11 cellular contexts compared by ENCODE assay signal in genomic region chr14:70666364-70666691, GRCh38. TPM values are rescaled to one million over a fixed set of nuclear protein-coding genes. Genes with fewer than 3 reads are reported as not detected.
DNase-seq lines count a peak whose midpoint lies in the region; ATAC-seq, FAIRE-seq and TF ChIP-seq lines count a peak whose summit lies in the region.
"Had no signal": no experiment of that assay in that cellular context is flagged by ENCODE, and none has a peak within 500 bp of the region (broad histone marks: within the 10 kb centered on the region; RNA-seq: fewer than 3 reads in every experiment).

No MANE protein-coding gene starts in this region.

- H3K4me1 ChIP-seq in Caco-2 (peaks cover 44% of the 10 kb centered on the region), MM.1S (ENCODE audit: low read length) (peaks cover 24% of the 10 kb centered on the region), body of pancreas (peaks cover 30% of the 10 kb centered on the region), trophoblast cell (ENCODE audit: control insufficient read depth in 1 of 2, insufficient read depth in 2 of 2, low read length in 2 of 2) (peaks cover 10 to 21% of the 10 kb centered on the region in 2 experiments), right lobe of liver (peaks cover 0 to 12% (median 0%) of the 10 kb centered on the region in 4 donors), HepG2 (ENCODE audit: insufficient read depth, low read length) (no peaks in the 10 kb centered on the region)

- no peaks in the 10 kb centered on the region for H3K9me3 Mint-ChIP-seq in Caco-2 (ENCODE audit: unreplicated experiment)
- H3K9me3 Mint-ChIP-seq: effector memory CD8-positive, alpha-beta T cell had no signal

- no peak for FAIRE-seq in HepG2 (lab: Jason Lieb, UNC)

- H3K9me3 ChIP-seq in Caco-2 (no peaks in the 10 kb centered on the region), MM.1S (replicated peaks; ENCODE audit: insufficient read depth, low read length) (no peaks in the 10 kb centered on the region), body of pancreas (no peaks in the 10 kb centered on the region), trophoblast cell (ENCODE audit: insufficient read depth, low read depth, low read length) (no peaks in the 10 kb centered on the region), right lobe of liver (no peaks in the 10 kb centered on the region), HepG2 (ENCODE audit: low read length) (no peaks in the 10 kb centered on the region)

- peak overlapping the region; percentile 91 for H3K27ac Mint-ChIP-seq in Caco-2 (ENCODE audit: unreplicated experiment)

- H3K27ac ChIP-seq in MM.1S (ENCODE audit: low read length) (peak overlapping the region; percentile 79; the same call in 1 of the 2 replicates), body of pancreas (peak overlapping the region; percentile 32 to 95 (median 88)), trophoblast cell (ENCODE audit: low read depth, low read length) (peak overlapping the region; percentile 92), right lobe of liver (no peak overlapping the region), HepG2 (ENCODE audit: extremely low read length, insufficient read depth, low read length) (no peak overlapping the region)

- peak overlapping the region; percentile 88 for H2BK12ac ChIP-seq in trophoblast cell (ENCODE audit: low read length)

- peak overlapping the region; percentile 24 for H3K14ac ChIP-seq in trophoblast cell (ENCODE audit: low read length)

- H2BK120ac ChIP-seq in trophoblast cell (ENCODE audit: insufficient read depth, low read length, poor library complexity), result peak overlapping the region; percentile 76

- no peak for TF ChIP-seq POLR2A in body of pancreas (IDR thresholded peaks at IDR 0.05)
- no peak for TF ChIP-seq POLR2A in right lobe of liver (IDR thresholded peaks at IDR 0.05)
- no peak for TF ChIP-seq POLR2A in HepG2 (IDR thresholded peaks at IDR 0.05; ENCODE audit: insufficient read depth in 1 of 2, low read depth in 2 of 2, low read length in 2 of 2)

- TF ChIP-seq CTCF in Caco-2 (IDR thresholded peaks at IDR 0.05; ENCODE audit: insufficient read depth in 1 of 2, low read depth in 1 of 2, low read length in 1 of 2, severe bottlenecking in 1 of 2, unreplicated experiment in 1 of 2), result no peak
- TF ChIP-seq CTCF in MM.1S (IDR thresholded peaks at IDR 0.05; ENCODE audit: low read length), result no peak
- no peak for TF ChIP-seq CTCF in body of pancreas (IDR thresholded peaks at IDR 0.05)
- TF ChIP-seq CTCF in right lobe of liver (IDR thresholded peaks at IDR 0.05), result no peak
- no peak for TF ChIP-seq CTCF in HepG2 (CRISPR knock-in tag; IDR thresholded peaks at IDR 0.05)

- H3K4me1 Mint-ChIP-seq in Caco-2 (ENCODE audit: low read depth, unreplicated experiment), result peaks cover 34% of the 10 kb centered on the region

- H3K9ac ChIP-seq in MM.1S (ENCODE audit: low read length) (peak overlapping the region; percentile 59; the same call in 1 of the 2 replicates), trophoblast cell (ENCODE audit: low read length) (no peak overlapping the region), HepG2 (ENCODE audit: insufficient read depth, low read depth, low read length) (no peak overlapping the region)

- WGBS in body of pancreas, 2 donors, result 71 to 83% methylated on average over 1 of the region's 1 CpG
- WGBS in trophoblast cell (ENCODE audit: extremely low coverage, insufficient coverage, insufficient read length), result no CpG with 5 or more reads among the region's 1 CpG
- WGBS in right lobe of liver (ENCODE audit: insufficient coverage, low coverage, low lambda C conversion rate, missing lambda C conversion rate), result 80% methylated on average over 1 of the region's 1 CpG
- WGBS in HepG2 (ENCODE audit: low lambda C conversion rate), result 32% methylated on average over 1 of the region's 1 CpG

- CTCF ChIA-PET in Caco-2 (lab: Charles Lee), result no interaction called here
- CTCF ChIA-PET in HepG2 (lab: Yijun Ruan, JAX; ENCODE audit: low intra/inter-chr PET ratio, low total read pairs), result no interaction called here

- no peaks in the 10 kb centered on the region for H3K9me2 ChIP-seq in MM.1S (replicated peaks; ENCODE audit: insufficient read depth, low read length)

- in situ Hi-C loops in HepG2 (cut with HindIII; ENCODE audit: extremely low pct_ligation_motif_present, low pct_unique_long_range_greater_than_20kb), result no loop called here

- peak overlapping the region; percentile 49 for H3K18ac ChIP-seq in trophoblast cell (ENCODE audit: low read length)

- peaks cover 13% of the 10 kb centered on the region for H3K36me3 Mint-ChIP-seq in Caco-2 (ENCODE audit: insufficient read depth, unreplicated experiment)

- H3K27me3 ChIP-seq in Caco-2 (replicated peaks; ENCODE audit: control insufficient read depth, insufficient read depth, low read length) (no peaks in the 10 kb centered on the region), MM.1S (replicated peaks; ENCODE audit: insufficient read depth, low read length) (no peaks in the 10 kb centered on the region), body of pancreas (no peaks in the 10 kb centered on the region), trophoblast cell (ENCODE audit: insufficient read depth, low read length) (no peaks in the 10 kb centered on the region), right lobe of liver (no peaks in the 10 kb centered on the region), HepG2 (ENCODE audit: control insufficient read depth in 1 of 2, insufficient read depth in 2 of 2, low read length in 2 of 2) (no peaks in the 10 kb centered on the region)

- POLR2A ChIA-PET in Caco-2 (lab: Charles Lee), result interaction anchor here (0.6 to 1.5 kb wide), 2 partner anchors 87 to 219 kb away, joined by 3 to 4 read pairs; no protein-coding TSS in a partner anchor
- POLR2A ChIA-PET in HepG2 (lab: Yijun Ruan, JAX), result no interaction called here

- intact Hi-C loops in Caco-2 (cut with micrococcal nuclease; ENCODE audit: unreplicated experiment), result no loop called here
- intact Hi-C loops in body of pancreas (cut with DNase I), result no loop called here
- intact Hi-C loops in right lobe of liver (cut with DNase I), result no loop called here
- intact Hi-C loops in HepG2 (cut with micrococcal nuclease; ENCODE audit: unreplicated experiment), result no loop called here

- H3F3A ChIP-seq in MM.1S (ENCODE audit: insufficient read depth, low read length), result peaks cover 18% of the 10 kb centered on the region

- H4K8ac ChIP-seq in trophoblast cell (ENCODE audit: low read depth, low read length), result peak overlapping the region; percentile 37

- no peak for TF ChIP-seq EP300 in HepG2 (IDR thresholded peaks at IDR 0.05; ENCODE audit: low read depth in 2 of 2, low read length in 2 of 2)
- no peak for TF ChIP-seq EP300 in HepG2 (CRISPR knock-in tag; IDR thresholded peaks at IDR 0.05; ENCODE audit: borderline replicate concordance)

- peaks cover 20% of the 10 kb centered on the region for H3K79me1 ChIP-seq in trophoblast cell (ENCODE audit: low read length)

- H3K79me2 ChIP-seq in MM.1S (ENCODE audit: low read length) (no peaks in the 10 kb centered on the region), trophoblast cell (ENCODE audit: control insufficient read depth, insufficient read depth, low read length, poor library complexity) (no peaks in the 10 kb centered on the region), HepG2 (ENCODE audit: insufficient read depth, low read length) (no peaks in the 10 kb centered on the region)

- TF ChIP-seq RAD21 in HepG2 (CRISPR knock-in tag; IDR thresholded peaks at IDR 0.05), result no peak

- peak overlapping the region; percentile 87 for H2BK5ac ChIP-seq in trophoblast cell (ENCODE audit: low read depth, low read length, poor library complexity)

- H2AK5ac ChIP-seq in trophoblast cell (ENCODE audit: low read length), result peak overlapping the region; percentile 21

- H3K4ac ChIP-seq in trophoblast cell (ENCODE audit: low read depth, low read length), result no peak overlapping the region

- H2AFZ ChIP-seq in MM.1S (ENCODE audit: low read length) (peak overlapping the region; percentile 65), trophoblast cell (ENCODE audit: insufficient read depth, low read length, poor library complexity) (peak overlapping the region; percentile 11), HepG2 (ENCODE audit: low read length) (no peak overlapping the region)

- H3K36me3 ChIP-seq in Caco-2 (ENCODE audit: control insufficient read depth, insufficient read depth, low read length), result no peaks in the 10 kb centered on the region
- H3K36me3 ChIP-seq in MM.1S (replicated peaks; ENCODE audit: insufficient read depth, low read length), result no peaks in the 10 kb centered on the region
- no peaks in the 10 kb centered on the region for H3K36me3 ChIP-seq in body of pancreas (replicated peaks in 1 of 2; ENCODE audit: insufficient read depth in 1 of 2, low read depth in 2 of 2)
- H3K36me3 ChIP-seq in trophoblast cell (ENCODE audit: control insufficient read depth in 1 of 2, insufficient read depth in 2 of 2, low read length in 2 of 2), result no peaks in the 10 kb centered on the region
- H3K36me3 ChIP-seq in right lobe of liver, result no peaks in the 10 kb centered on the region
- H3K36me3 ChIP-seq in HepG2 (replicated peaks in 1 of 2; ENCODE audit: control insufficient read depth in 1 of 2, insufficient read depth in 2 of 2, low read length in 2 of 2), result no peaks in the 10 kb centered on the region

- no peak overlapping the region for H3K23ac ChIP-seq in trophoblast cell (ENCODE audit: low read length)

- H3K4me3 ChIP-seq in Caco-2 (ENCODE audit: low read depth, low read length) (no peak overlapping the region), MM.1S (ENCODE audit: low read length) (no peak overlapping the region), body of pancreas (no peak overlapping the region), trophoblast cell (ENCODE audit: low read depth, low read length) (no peak overlapping the region), right lobe of liver (no peak overlapping the region), HepG2 (replicated peaks in 1 of 3; ENCODE audit: insufficient read depth in 1 of 3, low read depth in 2 of 3, low read length in 3 of 3) (no peak overlapping the region)

- H3K4me2 ChIP-seq in MM.1S (ENCODE audit: low read depth, low read length), result peak overlapping the region; percentile 47
- peak overlapping the region; percentile 40 for H3K4me2 ChIP-seq in trophoblast cell (ENCODE audit: low read length)
- H3K4me2 ChIP-seq in HepG2 (ENCODE audit: low read depth, low read length), result no peak overlapping the region

- no peak overlapping the region for H4K12ac ChIP-seq in trophoblast cell (ENCODE audit: low read depth, low read length)

- H3K27me3 Mint-ChIP-seq in Caco-2 (ENCODE audit: insufficient read depth, unreplicated experiment), result no peaks in the 10 kb centered on the region
- H3K27me3 Mint-ChIP-seq: effector memory CD8-positive, alpha-beta T cell had no signal

- peak overlapping the region; percentile 50 for H3K4me3 Mint-ChIP-seq in Caco-2 (ENCODE audit: unreplicated experiment)
- H3K4me3 Mint-ChIP-seq: effector memory CD8-positive, alpha-beta T cell had no signal

- H4K20me1 ChIP-seq in MM.1S (ENCODE audit: insufficient read depth, low read length), result no peaks in the 10 kb centered on the region
- no peaks in the 10 kb centered on the region for H4K20me1 ChIP-seq in HepG2 (ENCODE audit: insufficient read depth, low read length)

- DNase-seq in Caco-2, result no peak
- no peak for DNase-seq in MM.1S
- no peak for DNase-seq in body of pancreas
- DNase-seq in trophoblast cell, result peak in 1 of 2 donors; percentile 48
- DNase-seq in superior temporal gyrus (ENCODE audit: extremely low spot score), result no peak
- DNase-seq in right lobe of liver, result no peak
- no peak for DNase-seq in NCI-H69 (lab: John Stamatoyannopoulos, UW)
- no peak for DNase-seq in HepG2 (ENCODE audit: low spot score)
- DNase-seq: activated CD4-positive, alpha-beta T cell treated with anti-CD3 and anti-CD28 coated beads, Interleukin-2, amount 50 U/mL, for 1 hour; effector memory CD8-positive, alpha-beta T cell had no signal

- ATAC-seq in body of pancreas (no peak), right lobe of liver (no peak), HepG2 (no peak)
- ATAC-seq: effector memory CD8-positive, alpha-beta T cell; sciatic nerve had no signal

- H4K91ac ChIP-seq in trophoblast cell (ENCODE audit: low read depth, low read length), result peak overlapping the region; percentile 75

- BruUV-seq in Caco-2 (replicated peaks; lab: Mats Ljungman, UMichigan) (no TSS peak), HepG2 (replicated peaks; lab: Mats Ljungman, UMichigan) (no TSS peak)

RNA-seq across cellular contexts. Expression of gene TTC9, which starts 24.6 kb away (rescaled TPM):
- total RNA-seq in Caco-2 (2022), result 3.9 and 4.6 TPM in 2 replicates
- total RNA-seq in body of pancreas, result 1 to 10 TPM; 1.6 to 2.6 TPM
- 2.4 and 2.6 TPM in 2 replicates for polyA plus RNA-seq in trophoblast cell (2013)
- 1 to 10 TPM in 3 of 6 experiments, under 1 TPM in 3; 0.15 to 5.5 (median 2.8) TPM for total RNA-seq in right lobe of liver
- total RNA-seq in HepG2 (2016; rRNA removed; fragmentation: Illumina TruSeq; extraction: Trizol), result 0.13 and 0.14 TPM in 2 replicates
- 0.09 and 0.10 TPM in 2 replicates for total RNA-seq in HepG2 (2016; cell fraction: cytosol; rRNA removed; fragmentation: Illumina TruSeq; extraction: Trizol; ENCODE audit: low read depth)
- total RNA-seq in HepG2 (2016; cell fraction: insoluble cytoplasmic fraction; rRNA removed; fragmentation: Illumina TruSeq; extraction: Trizol), result 0.06 and 0.15 TPM in 2 replicates
- total RNA-seq in HepG2 (2016; cell fraction: membrane; rRNA removed; fragmentation: Illumina TruSeq; extraction: Trizol), result 0.14 and 0.15 TPM in 2 replicates
- 0.13 TPM in 1 of 2 replicates, not detected in the other for total RNA-seq in HepG2 (2016; cell fraction: nucleus; rRNA removed; fragmentation: Illumina TruSeq; extraction: Trizol)
- 0.30 and 0.46 TPM in 2 replicates for polyA plus RNA-seq in HepG2 (2011; rRNA removed)
- polyA plus RNA-seq in HepG2 (2011; cell fraction: cytosol; rRNA removed), result 0.25 and 0.38 TPM in 2 replicates
- polyA plus RNA-seq in HepG2 (2011; cell fraction: nucleus; rRNA removed), result 0.19 TPM in 2 replicates
- 0.11 and 0.28 TPM in 2 replicates for polyA plus RNA-seq in HepG2 (2012)
- 0.07 and 0.11 TPM in 2 replicates for polyA plus RNA-seq in HepG2 (2016; cell fraction: cytosol; fragmentation: Illumina TruSeq; extraction: Trizol; ENCODE audit: low read depth)
- polyA plus RNA-seq in HepG2 (2016; cell fraction: insoluble cytoplasmic fraction; fragmentation: Illumina TruSeq; extraction: Trizol; ENCODE audit: low read depth), result 0.16 and 0.17 TPM in 2 replicates
- polyA plus RNA-seq in HepG2 (2016; cell fraction: membrane; fragmentation: Illumina TruSeq; extraction: Trizol; ENCODE audit: low read depth), result 0.14 and 0.16 TPM in 2 replicates
- 0.19 and 0.24 TPM in 2 replicates for polyA plus RNA-seq in HepG2 (2016; cell fraction: nucleus; fragmentation: Illumina TruSeq; extraction: Trizol; ENCODE audit: insufficient read depth, low read depth)
- polyA minus RNA-seq in HepG2 (2011; rRNA and poly(A)+ RNA removed; ENCODE audit: low replicate concordance), result 0.26 and 0.65 TPM in 2 replicates
- polyA minus RNA-seq in HepG2 (2011; cell fraction: cytosol; rRNA and poly(A)+ RNA removed), result 0.18 and 0.30 TPM in 2 replicates
- polyA minus RNA-seq in HepG2 (2011; cell fraction: nucleus; rRNA and poly(A)+ RNA removed), result 0.37 TPM in 1 of 2 replicates, not detected in the other

Comparison
In these comparisons a context has a peak if more than half of its experiments do, and no peak if none do; other contexts are left out.
1. H3K27ac ChIP-seq: peak in MM.1S (single experiment), body of pancreas (4 of 4) and trophoblast cell (single experiment); none in right lobe of liver (0 of 3) and HepG2 (single experiment).